ENCODE assay signal across 22 cellular contexts in genomic region chr12:32118806-32119205, GRCh38.
"Had no signal": no experiment of that assay in that cellular context is flagged by ENCODE, and none has a peak within 500 bp of the region (broad histone marks: within the 10 kb centered on the region; RNA-seq: fewer than 3 reads in every experiment).

No MANE protein-coding gene starts in this region.

- H3K9me3 Mint-ChIP-seq: activated CD4-positive, alpha-beta T cell treated with anti-CD3 and anti-CD28 coated beads, Interleukin-2, amount 10 ng/mL, durations not matched to agents 7 days and 5 days; naive thymus-derived CD8-positive, alpha-beta T cell; stimulated activated memory B cell treated with anti-CD40 and anti-IgM and Interleukin-4, amounts not matched to agents 10 μg/mL and 1 μg/mL and 100 μg/mL, for 72 hours; T-helper 1 cell treated with Interleukin-12 subunit alpha and Interleukin-12 subunit beta and Interleukin-4 antibody, amounts not matched to agents 30 μg/mL and 1 μg/mL, for 36 hours; type B pancreatic cell had no signal

- H3K36me3 ChIP-seq: heart left ventricle had no signal

- H3K4me3 Mint-ChIP-seq: activated CD4-positive, alpha-beta T cell treated with anti-CD3 and anti-CD28 coated beads, Interleukin-2, amount 10 ng/mL, durations not matched to agents 7 days and 5 days; naive thymus-derived CD8-positive, alpha-beta T cell; stimulated activated memory B cell treated with anti-CD40 and anti-IgM and Interleukin-4, amounts not matched to agents 10 μg/mL and 1 μg/mL and 100 μg/mL, for 72 hours; T-helper 1 cell treated with Interleukin-12 subunit alpha and Interleukin-12 subunit beta and Interleukin-4 antibody, amounts not matched to agents 30 μg/mL and 1 μg/mL, for 36 hours; type B pancreatic cell had no signal

- H3K4me3 ChIP-seq: heart left ventricle, spleen, testis had no signal

- FAIRE-seq: bronchial epithelial cell, colon, endometrium had no signal

- H3K27ac Mint-ChIP-seq: activated CD4-positive, alpha-beta T cell treated with anti-CD3 and anti-CD28 coated beads, Interleukin-2, amount 10 ng/mL, durations not matched to agents 7 days and 5 days; naive thymus-derived CD8-positive, alpha-beta T cell; stimulated activated memory B cell treated with anti-CD40 and anti-IgM and Interleukin-4, amounts not matched to agents 10 μg/mL and 1 μg/mL and 100 μg/mL, for 72 hours; T-helper 1 cell treated with Interleukin-12 subunit alpha and Interleukin-12 subunit beta and Interleukin-4 antibody, amounts not matched to agents 30 μg/mL and 1 μg/mL, for 36 hours; type B pancreatic cell had no signal

- DNase-seq: activated CD4-positive, alpha-beta T cell treated with anti-CD3 and anti-CD28 coated beads, Interleukin-2, amount 10 ng/mL, durations not matched to agents 7 days and 5 days; activated CD8-positive, alpha-beta memory T cell treated with anti-CD3 and anti-CD28 coated beads for 24 hours; activated CD8-positive, alpha-beta memory T cell treated with anti-CD3 and anti-CD28 coated beads, Interleukin-2, amount 50 U/mL, for 48 hours; activated effector memory CD4-positive, alpha-beta T cell treated with anti-CD3 and anti-CD28 coated beads, Interleukin-2, amount 50 U/mL, for 16 hours; activated naive CD4-positive, alpha-beta T cell treated with anti-CD3 and anti-CD28 coated beads, Interleukin-2, amount 50 U/mL, for 16 hours; activated T-cell treated with anti-CD3 and anti-CD28 coated beads, Interleukin-2, amount 50 U/mL, for 48 hours; aorta; erythroblast; foreskin melanocyte; naive thymus-derived CD8-positive, alpha-beta T cell; posterior cingulate gyrus; spleen; stimulated activated CD4-positive, alpha-beta T cell treated with anti-CD3 and anti-CD28 coated beads, Interleukin-4, amount 100 ng/mL, for 4 hours; testis had no signal

- H3K27me3 Mint-ChIP-seq: activated CD4-positive, alpha-beta T cell treated with anti-CD3 and anti-CD28 coated beads, Interleukin-2, amount 10 ng/mL, durations not matched to agents 7 days and 5 days; naive thymus-derived CD8-positive, alpha-beta T cell; stimulated activated memory B cell treated with anti-CD40 and anti-IgM and Interleukin-4, amounts not matched to agents 10 μg/mL and 1 μg/mL and 100 μg/mL, for 72 hours; type B pancreatic cell had no signal

- ATAC-seq: activated CD4-positive, CD25-positive, alpha-beta regulatory T cell treated with anti-CD3 and anti-CD28 coated beads, Interleukin-2, amount 50 U/mL, for 24 hours; naive thymus-derived CD8-positive, alpha-beta T cell; stimulated activated memory B cell treated with anti-CD40 and anti-IgM and Interleukin-4, amounts not matched to agents 10 μg/mL and 1 μg/mL and 100 μg/mL, for 72 hours had no signal

- H3K9me3 ChIP-seq: heart left ventricle, spleen, testis had no signal

- H3K27me3 ChIP-seq: heart left ventricle, spleen, testis had no signal

- H3K27ac ChIP-seq: heart left ventricle, spleen, testis had no signal

- H3K4me1 ChIP-seq: testis had no signal
